ENCODE assay signal across 30 cellular contexts in the genomic region with DNA sequence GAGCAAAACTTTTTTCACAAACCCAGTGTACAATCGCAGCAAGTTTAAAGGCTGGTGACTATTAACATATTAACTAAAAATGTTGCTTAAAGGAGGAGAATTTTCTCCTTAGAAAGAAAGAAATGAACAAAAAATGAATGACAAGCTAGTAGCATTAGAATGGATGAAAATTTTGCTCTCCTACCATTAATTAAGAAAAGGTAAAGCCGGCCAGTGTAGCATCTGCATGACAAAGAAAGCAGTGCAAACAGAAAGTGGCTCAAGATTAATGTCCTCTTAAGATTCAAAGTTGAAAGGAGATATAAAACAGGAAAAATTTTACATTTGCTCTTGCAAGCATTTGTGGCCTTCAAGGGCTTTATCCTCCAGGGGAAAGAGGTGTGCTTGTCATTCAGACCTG.
"Had no signal": no experiment of that assay in that cellular context is flagged by ENCODE, and none has a peak within 500 bp of the region (broad histone marks: within the 10 kb centered on the region; RNA-seq: fewer than 3 reads in every experiment).

No MANE protein-coding gene starts in this region.

- H3K36me3 Mint-ChIP-seq: stimulated activated effector memory CD8-positive, alpha-beta T cell treated with anti-CD3 and anti-CD28 coated beads, Interleukin-12 subunit alpha, Interleukin-12 subunit beta, amount 100 ng/mL, for 72 hours had no signal

- H3K27ac Mint-ChIP-seq: naive thymus-derived CD8-positive, alpha-beta T cell; natural killer cell treated with Interleukin-12 subunit alpha and Interleukin-12 subunit beta and Interleukin-15 and Interleukin-18, amount 100 ng/mL, for 72 hours; nephron progenitor cell; progenitor cell of endocrine pancreas; stimulated activated effector memory CD8-positive, alpha-beta T cell treated with anti-CD3 and anti-CD28 coated beads, Interleukin-12 subunit alpha, Interleukin-12 subunit beta, amount 100 ng/mL, for 72 hours; stimulated activated naive B cell treated with anti-CD40 and anti-IgM and Interleukin-4, amounts not matched to agents 10 μg/mL and 1 μg/mL and 100 μg/mL, for 72 hours; stimulated activated naive CD8-positive, alpha-beta T cell treated with anti-CD3 and anti-CD28 coated beads, Interleukin-15, amount 100 ng/mL, for 72 hours; type B pancreatic cell had no signal

- H3K9ac ChIP-seq: parathyroid adenoma had no signal

- H2AFZ ChIP-seq: parathyroid adenoma had no signal

- FAIRE-seq: small intestine had no signal

- H3K4me3 Mint-ChIP-seq: naive thymus-derived CD8-positive, alpha-beta T cell; natural killer cell treated with Interleukin-12 subunit alpha and Interleukin-12 subunit beta and Interleukin-15 and Interleukin-18, amount 100 ng/mL, for 72 hours; nephron progenitor cell; neural crest cell; stimulated activated effector memory CD8-positive, alpha-beta T cell treated with anti-CD3 and anti-CD28 coated beads, Interleukin-12 subunit alpha, Interleukin-12 subunit beta, amount 100 ng/mL, for 72 hours; stimulated activated naive B cell treated with anti-CD40 and anti-IgM and Interleukin-4, amounts not matched to agents 10 μg/mL and 1 μg/mL and 100 μg/mL, for 72 hours; stimulated activated naive CD8-positive, alpha-beta T cell treated with anti-CD3 and anti-CD28 coated beads, Interleukin-15, amount 100 ng/mL, for 72 hours; type B pancreatic cell had no signal

- DNase-seq: naive thymus-derived CD8-positive, alpha-beta T cell; nephron progenitor cell; occipital lobe; ovary; posterior cingulate gyrus; psoas muscle; right cardiac atrium; right lobe of liver; sigmoid colon; small intestine; stimulated activated CD4-positive, alpha-beta T cell treated with anti-CD3 and anti-CD28 coated beads, Interleukin-15, amount 100 ng/mL, for 24 hours; stimulated activated CD4-positive, alpha-beta T cell treated with anti-CD3 and anti-CD28 coated beads, Interleukin-2, amount 100 ng/mL, for 24 hours; stimulated activated CD4-positive, alpha-beta T cell treated with anti-CD3 and anti-CD28 coated beads, Interleukin-2, amount 100 ng/mL, for 48 hours; stimulated activated CD4-positive, alpha-beta T cell treated with anti-CD3 and anti-CD28 coated beads, Interleukin-4, amount 100 ng/mL, for 24 hours; stimulated activated naive B cell treated with anti-CD40 and anti-IgM and Interleukin-4, amounts not matched to agents 10 μg/mL and 1 μg/mL and 100 μg/mL, for 72 hours; stimulated activated naive CD4-positive, alpha-beta T cell treated with Interleukin-2 at 50 U/mL for 16 hours; stimulated activated naive CD8-positive, alpha-beta T cell treated with anti-CD3 and anti-CD28 coated beads, Interleukin-15, amount 100 ng/mL, for 72 hours; substantia nigra; testis; tibial artery; transverse colon; upper lobe of right lung; uterus had no signal

- ATAC-seq: naive thymus-derived CD8-positive, alpha-beta T cell; natural killer cell treated with Interleukin-12 subunit alpha and Interleukin-12 subunit beta and Interleukin-15 and Interleukin-18, amount 100 ng/mL, for 72 hours; psoas muscle; right cardiac atrium; right lobe of liver; stimulated activated effector memory CD8-positive, alpha-beta T cell treated with anti-CD3 and anti-CD28 coated beads, Interleukin-12 subunit alpha, Interleukin-12 subunit beta, amount 100 ng/mL, for 72 hours; stimulated activated naive B cell treated with anti-CD40 and anti-IgM and Interleukin-4, amounts not matched to agents 10 μg/mL and 1 μg/mL and 100 μg/mL, for 72 hours; stimulated activated naive CD8-positive, alpha-beta T cell treated with anti-CD3 and anti-CD28 coated beads, Interleukin-15, amount 100 ng/mL, for 72 hours; upper lobe of right lung had no signal

- H3K9me3 ChIP-seq: psoas muscle, right lobe of liver, testis, upper lobe of right lung, uterus had no signal

- H3K4me3 ChIP-seq: ovary, psoas muscle, right lobe of liver, sigmoid colon, suprapubic skin, testis, tibial artery, transverse colon, upper lobe of right lung, uterus had no signal

- H3K27me3 Mint-ChIP-seq: naive thymus-derived CD8-positive, alpha-beta T cell; natural killer cell treated with Interleukin-12 subunit alpha and Interleukin-12 subunit beta and Interleukin-15 and Interleukin-18, amount 100 ng/mL, for 72 hours; progenitor cell of endocrine pancreas; stimulated activated naive B cell treated with anti-CD40 and anti-IgM and Interleukin-4, amounts not matched to agents 10 μg/mL and 1 μg/mL and 100 μg/mL, for 72 hours; stimulated activated naive CD8-positive, alpha-beta T cell treated with anti-CD3 and anti-CD28 coated beads, Interleukin-15, amount 100 ng/mL, for 72 hours; type B pancreatic cell had no signal

- H3K4me1 ChIP-seq: parathyroid adenoma, psoas muscle, right lobe of liver, sigmoid colon, suprapubic skin, testis, tibial artery, transverse colon, upper lobe of right lung, uterus had no signal

- H3K27ac ChIP-seq: ovary, parathyroid adenoma, psoas muscle, right lobe of liver, sigmoid colon, suprapubic skin, testis, tibial artery, transverse colon, upper lobe of right lung, uterus had no signal

- H3K79me2 ChIP-seq: parathyroid adenoma had no signal

- H3K27me3 ChIP-seq: ovary, right lobe of liver, sigmoid colon, suprapubic skin, testis, tibial artery, transverse colon, upper lobe of right lung, uterus had no signal

- H3K36me3 ChIP-seq: ovary, right lobe of liver, sigmoid colon, suprapubic skin, tibial artery, transverse colon, upper lobe of right lung, uterus had no signal

- H3K4me1 Mint-ChIP-seq: naive thymus-derived CD8-positive, alpha-beta T cell; nephron progenitor cell; stimulated activated effector memory CD8-positive, alpha-beta T cell treated with anti-CD3 and anti-CD28 coated beads, Interleukin-12 subunit alpha, Interleukin-12 subunit beta, amount 100 ng/mL, for 72 hours; stimulated activated naive B cell treated with anti-CD40 and anti-IgM and Interleukin-4, amounts not matched to agents 10 μg/mL and 1 μg/mL and 100 μg/mL, for 72 hours; stimulated activated naive CD8-positive, alpha-beta T cell treated with anti-CD3 and anti-CD28 coated beads, Interleukin-15, amount 100 ng/mL, for 72 hours had no signal
